ENCODE assay signal across 1 cellular context in genomic region chr6:164337925-164338381, GRCh38.
A peak's percentile ranks its signal among the peaks of the same experiment; 100 is the strongest.
TF ChIP-seq lines count a peak whose summit lies in the region.

No MANE protein-coding gene starts in this region.

TF ChIP-seq in K562, 482 proteins besides CTCF, POLR2A, EP300 and RAD21 (continued from another document):
- TF ChIP-seq ZNF766 (CRISPR knock-in tag; conservative IDR thresholded peaks at IDR 0.05), result peak; percentile 51; the same call in 1 of the 2 replicates
TF ChIP-seq in K562: peak in this region for 23.
